Comparison of ENCODE assay signal across 1 cellular context in the genomic region with DNA sequence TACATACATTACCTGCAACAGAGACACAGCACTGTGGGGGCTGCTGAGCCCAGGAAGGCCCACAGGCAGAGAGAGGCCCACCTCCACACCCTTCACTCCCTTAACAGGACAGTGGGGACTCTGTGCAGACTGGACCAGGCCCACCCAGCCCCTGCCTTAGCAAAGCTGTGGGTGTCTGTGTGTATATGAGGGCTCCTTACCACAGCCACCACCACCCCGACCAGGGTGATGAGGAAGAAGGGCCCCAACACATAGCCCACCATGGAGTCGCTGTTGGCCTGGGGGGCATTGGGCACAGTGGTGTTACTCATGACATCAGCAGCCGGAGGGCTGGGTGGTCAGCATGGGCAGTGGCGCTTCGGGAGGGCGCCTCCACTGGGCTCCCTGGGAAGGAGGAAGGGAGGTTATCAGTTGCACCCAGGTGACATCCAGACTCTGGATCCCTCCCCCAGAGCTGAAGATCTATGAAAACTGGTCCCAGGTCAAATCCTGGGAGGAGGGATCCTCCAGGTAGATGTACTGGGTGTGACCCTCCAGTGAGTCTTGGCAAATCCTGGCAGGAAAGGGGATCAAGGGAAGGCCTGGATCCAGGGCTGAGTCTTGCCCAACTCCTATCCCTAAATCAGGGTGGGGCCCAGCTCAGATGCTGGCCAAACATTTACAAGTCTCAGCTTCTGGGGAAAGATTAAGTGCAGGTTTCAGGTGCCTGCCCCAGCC.
TF ChIP-seq lines count a peak whose summit lies in the region.

No MANE protein-coding gene starts in this region.

TF ChIP-seq in K562, 482 proteins besides CTCF, POLR2A, EP300 and RAD21 (continued from another document and continues in another):
- no peak for TF ChIP-seq CUX1 (CRISPR knock-in tag; IDR thresholded peaks at IDR 0.05)
- no peak for TF ChIP-seq HOMEZ (CRISPR knock-in tag; IDR thresholded peaks at IDR 0.05)
- TF ChIP-seq MYC (IDR thresholded peaks at IDR 0.05; ENCODE audit: low read depth, low read length) = 0 out of 2 replicates have a peak, but pooled peaks have one; percentile 4
- TF ChIP-seq MYC (CRISPR knock-in tag; IDR thresholded peaks at IDR 0.05; ENCODE audit: borderline replicate concordance, low read depth) = no peak
- no peak for TF ChIP-seq SREBF2 (CRISPR knock-in tag; IDR thresholded peaks at IDR 0.05)
- peak; percentile 69 for TF ChIP-seq CBFA2T3 (IDR thresholded peaks at IDR 0.05)
- TF ChIP-seq GATA2 (CRISPR knock-in tag; IDR thresholded peaks at IDR 0.05) = peak; percentile 64
- TF ChIP-seq, protein P1, sequence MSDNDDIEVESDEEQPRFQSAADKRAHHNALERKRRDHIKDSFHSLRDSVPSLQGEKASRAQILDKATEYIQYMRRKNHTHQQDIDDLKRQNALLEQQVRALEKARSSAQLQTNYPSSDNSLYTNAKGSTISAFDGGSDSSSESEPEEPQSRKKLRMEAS (CRISPR knock-in tag; IDR thresholded peaks at IDR 0.05) = peak; percentile 35; the same call in 1 of the 2 replicates
- TF ChIP-seq ZBTB7A (IDR thresholded peaks at IDR 0.05; ENCODE audit: borderline replicate concordance, control insufficient read depth, low read depth, low read length) = peak; percentile 76; the same call in 1 of the 2 replicates
- TF ChIP-seq HDAC6 (IDR thresholded peaks at IDR 0.05; ENCODE audit: low read depth, low read length) = no peak
- no peak for TF ChIP-seq HDAC1 (IDR thresholded peaks at IDR 0.05)
- peak; percentile 7 for TF ChIP-seq RBM39 (optimal IDR thresholded peaks at IDR 0.05; ENCODE audit: low read depth, low read length)
- TF ChIP-seq MAZ (CRISPR knock-in tag; conservative IDR thresholded peaks at IDR 0.05 in 1 of 2, IDR thresholded peaks at IDR 0.05 in 1 of 2) = 0 out of 4 replicates have a peak, but pooled peaks of 1 of the 2 experiments have one; percentile 7
- TF ChIP-seq NFXL1 (CRISPR knock-in tag; IDR thresholded peaks at IDR 0.05) = no peak
- TF ChIP-seq NCOR1 (IDR thresholded peaks at IDR 0.05) = peak; percentile 27; the same call in 1 of the 2 replicates
- TF ChIP-seq TCF3 (CRISPR knock-in tag; IDR thresholded peaks at IDR 0.05) = peak; percentile 66
- TF ChIP-seq, protein P2, sequence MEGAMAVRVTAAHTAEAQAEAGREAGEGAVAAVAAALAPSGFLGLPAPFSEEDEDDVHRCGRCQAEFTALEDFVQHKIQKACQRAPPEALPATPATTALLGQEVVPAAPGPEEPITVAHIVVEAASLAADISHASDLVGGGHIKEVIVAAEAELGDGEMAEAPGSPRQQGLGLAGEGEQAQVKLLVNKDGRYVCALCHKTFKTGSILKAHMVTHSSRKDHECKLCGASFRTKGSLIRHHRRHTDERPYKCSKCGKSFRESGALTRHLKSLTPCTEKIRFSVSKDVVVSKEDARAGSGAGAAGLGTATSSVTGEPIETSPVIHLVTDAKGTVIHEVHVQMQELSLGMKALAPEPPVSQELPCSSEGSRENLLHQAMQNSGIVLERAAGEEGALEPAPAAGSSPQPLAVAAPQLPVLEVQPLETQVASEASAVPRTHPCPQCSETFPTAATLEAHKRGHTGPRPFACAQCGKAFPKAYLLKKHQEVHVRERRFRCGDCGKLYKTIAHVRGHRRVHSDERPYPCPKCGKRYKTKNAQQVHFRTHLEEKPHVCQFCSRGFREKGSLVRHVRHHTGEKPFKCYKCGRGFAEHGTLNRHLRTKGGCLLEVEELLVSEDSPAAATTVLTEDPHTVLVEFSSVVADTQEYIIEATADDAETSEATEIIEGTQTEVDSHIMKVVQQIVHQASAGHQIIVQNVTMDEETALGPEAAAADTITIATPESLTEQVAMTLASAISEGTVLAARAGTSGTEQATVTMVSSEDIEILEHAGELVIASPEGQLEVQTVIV (CRISPR knock-in tag; IDR thresholded peaks at IDR 0.05; ENCODE audit: borderline replicate concordance) = no peak
- TF ChIP-seq FOXA3 (CRISPR knock-in tag; conservative IDR thresholded peaks at IDR 0.05 in 1 of 2, IDR thresholded peaks at IDR 0.05 in 1 of 2) = 0 out of 4 replicates have a peak, but pooled peaks of 1 of the 2 experiments have one; percentile 18
- TF ChIP-seq, protein P3, sequence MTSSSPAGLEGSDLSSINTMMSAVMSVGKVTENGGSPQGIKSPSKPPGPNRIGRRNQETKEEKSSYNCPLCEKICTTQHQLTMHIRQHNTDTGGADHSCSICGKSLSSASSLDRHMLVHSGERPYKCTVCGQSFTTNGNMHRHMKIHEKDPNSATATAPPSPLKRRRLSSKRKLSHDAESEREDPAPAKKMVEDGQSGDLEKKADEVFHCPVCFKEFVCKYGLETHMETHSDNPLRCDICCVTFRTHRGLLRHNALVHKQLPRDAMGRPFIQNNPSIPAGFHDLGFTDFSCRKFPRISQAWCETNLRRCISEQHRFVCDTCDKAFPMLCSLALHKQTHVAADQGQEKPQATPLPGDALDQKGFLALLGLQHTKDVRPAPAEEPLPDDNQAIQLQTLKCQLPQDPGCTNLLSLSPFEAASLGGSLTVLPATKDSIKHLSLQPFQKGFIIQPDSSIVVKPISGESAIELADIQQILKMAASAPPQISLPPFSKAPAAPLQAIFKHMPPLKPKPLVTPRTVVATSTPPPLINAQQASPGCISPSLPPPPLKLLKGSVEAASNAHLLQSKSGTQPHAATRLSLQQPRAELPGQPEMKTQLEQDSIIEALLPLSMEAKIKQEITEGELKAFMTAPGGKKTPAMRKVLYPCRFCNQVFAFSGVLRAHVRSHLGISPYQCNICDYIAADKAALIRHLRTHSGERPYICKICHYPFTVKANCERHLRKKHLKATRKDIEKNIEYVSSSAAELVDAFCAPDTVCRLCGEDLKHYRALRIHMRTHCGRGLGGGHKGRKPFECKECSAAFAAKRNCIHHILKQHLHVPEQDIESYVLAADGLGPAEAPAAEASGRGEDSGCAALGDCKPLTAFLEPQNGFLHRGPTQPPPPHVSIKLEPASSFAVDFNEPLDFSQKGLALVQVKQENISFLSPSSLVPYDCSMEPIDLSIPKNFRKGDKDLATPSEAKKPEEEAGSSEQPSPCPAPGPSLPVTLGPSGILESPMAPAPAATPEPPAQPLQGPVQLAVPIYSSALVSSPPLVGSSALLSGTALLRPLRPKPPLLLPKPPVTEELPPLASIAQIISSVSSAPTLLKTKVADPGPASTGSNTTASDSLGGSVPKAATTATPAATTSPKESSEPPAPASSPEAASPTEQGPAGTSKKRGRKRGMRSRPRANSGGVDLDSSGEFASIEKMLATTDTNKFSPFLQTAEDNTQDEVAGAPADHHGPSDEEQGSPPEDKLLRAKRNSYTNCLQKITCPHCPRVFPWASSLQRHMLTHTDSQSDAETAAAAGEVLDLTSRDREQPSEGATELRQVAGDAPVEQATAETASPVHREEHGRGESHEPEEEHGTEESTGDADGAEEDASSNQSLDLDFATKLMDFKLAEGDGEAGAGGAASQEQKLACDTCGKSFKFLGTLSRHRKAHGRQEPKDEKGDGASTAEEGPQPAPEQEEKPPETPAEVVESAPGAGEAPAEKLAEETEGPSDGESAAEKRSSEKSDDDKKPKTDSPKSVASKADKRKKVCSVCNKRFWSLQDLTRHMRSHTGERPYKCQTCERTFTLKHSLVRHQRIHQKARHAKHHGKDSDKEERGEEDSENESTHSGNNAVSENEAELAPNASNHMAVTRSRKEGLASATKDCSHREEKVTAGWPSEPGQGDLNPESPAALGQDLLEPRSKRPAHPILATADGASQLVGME (CRISPR knock-in tag; IDR thresholded peaks at IDR 0.05) = 0 out of 2 replicates have a peak, but pooled peaks have one; percentile 60
- TF ChIP-seq ZNF707 (CRISPR knock-in tag; conservative IDR thresholded peaks at IDR 0.05) = peak; percentile 16; the same call in 1 of the 2 replicates
- no peak for TF ChIP-seq ZNF639 (CRISPR knock-in tag; conservative IDR thresholded peaks at IDR 0.05 in 1 of 2, IDR thresholded peaks at IDR 0.05 in 1 of 2)
- TF ChIP-seq HDAC8 (tag; IDR thresholded peaks at IDR 0.05) = peak; percentile 53; the same call in 1 of the 2 replicates
- TF ChIP-seq ERF (CRISPR knock-in tag; IDR thresholded peaks at IDR 0.05) = 0 out of 2 replicates have a peak, but pooled peaks have one; percentile 13
- TF ChIP-seq TEAD1 (CRISPR knock-in tag; IDR thresholded peaks at IDR 0.05) = peak; percentile 16 to 76; a peak in 2 of 4 replicates
- 0 out of 2 replicates have a peak, but pooled peaks have one; percentile 43 for TF ChIP-seq DMBX1 (CRISPR knock-in tag; IDR thresholded peaks at IDR 0.05; ENCODE audit: borderline replicate concordance)
- peak; percentile 29; the same call in 1 of the 2 replicates for TF ChIP-seq CBFA2T2 (conservative IDR thresholded peaks at IDR 0.05)
